Comparison of ENCODE assay signal across 8 cellular contexts in genomic region chr1:9234223-9235122, GRCh38. TPM values are rescaled to one million over a fixed set of nuclear protein-coding genes. Genes with fewer than 3 reads are reported as not detected.
A peak's percentile ranks its signal among the peaks of the same experiment; 100 is the strongest.
DNase-seq lines count a peak whose midpoint lies in the region; ATAC-seq and TF ChIP-seq lines count a peak whose summit lies in the region.

H6PD (plus strand) TSS chr1:9234774; CDS start chr1:9244935, 10,161 bp downstream.

- H3K27ac ChIP-seq in DOHH2 (ENCODE audit: low read depth, low read length), result peak within 1 kb of the TSS; percentile 58
- H3K27ac ChIP-seq in HUES64 (ENCODE audit: low read depth, low read length), result peak within 1 kb of the TSS; percentile 75; the same call in 1 of the 2 replicates
- H3K27ac ChIP-seq in osteoblast (ENCODE audit: low read depth, low read length), result peak within 1 kb of the TSS; percentile 97
- H3K27ac ChIP-seq in testis, result peak within 1 kb of the TSS; percentile 82 to 96

- peak within 1 kb of the TSS; percentile 92 for H3K4me3 Mint-ChIP-seq in activated naive CD4-positive, alpha-beta T cell treated with anti-CD3 and anti-CD28 coated beads, Interleukin-2, amount 10 ng/mL, durations not matched to agents 7 days and 5 days

- H3K4me1 ChIP-seq in DOHH2 (ENCODE audit: control insufficient read depth, low read length), result peaks cover 26% of the 10 kb centered on the region
- peaks cover 3% of the 10 kb centered on the region for H3K4me1 ChIP-seq in HUES64 (ENCODE audit: insufficient read depth, low read length)
- H3K4me1 ChIP-seq in osteoblast (ENCODE audit: insufficient read depth, low read length), result peaks cover 47% of the 10 kb centered on the region
- H3K4me1 ChIP-seq in testis, result peaks cover 43% of the 10 kb centered on the region

- H3K4me3 ChIP-seq in DOHH2 (ENCODE audit: low read length), result peak within 1 kb of the TSS; percentile 87
- H3K4me3 ChIP-seq in HUES64 (ENCODE audit: low read length), result peak within 1 kb of the TSS; percentile 77
- H3K4me3 ChIP-seq in osteoblast (ENCODE audit: insufficient read depth, low read length), result peak within 1 kb of the TSS; percentile 80
- peak within 1 kb of the TSS; percentile 61 to 76 for H3K4me3 ChIP-seq in testis

- no peaks in the 10 kb centered on the region for H3K9me3 ChIP-seq in DOHH2 (ENCODE audit: control insufficient read depth, insufficient read depth, low read length)
- H3K9me3 ChIP-seq in HUES64 (ENCODE audit: insufficient read depth, low read depth, low read length), result no peaks in the 10 kb centered on the region
- H3K9me3 ChIP-seq in osteoblast (ENCODE audit: low read depth, low read length), result no peaks in the 10 kb centered on the region
- no peaks in the 10 kb centered on the region for H3K9me3 ChIP-seq in testis

- DNase-seq in SK-N-DZ (ENCODE audit: low spot score), result peak; percentile 54
- peak; percentile 84 for DNase-seq in activated naive CD4-positive, alpha-beta T cell treated with anti-CD3 and anti-CD28 coated beads, Interleukin-2, amount 10 ng/mL, durations not matched to agents 7 days and 5 days
- DNase-seq in globus pallidus (ENCODE audit: low spot score), result peak; percentile 81
- peak; percentile 100 for DNase-seq in osteoblast (ENCODE audit: insufficient read length, low spot score, missing footprints)
- DNase-seq in testis, result peak; percentile 86

- peak within 1 kb of the TSS; percentile 94 for H3K27ac Mint-ChIP-seq in activated naive CD4-positive, alpha-beta T cell treated with anti-CD3 and anti-CD28 coated beads, Interleukin-2, amount 10 ng/mL, durations not matched to agents 7 days and 5 days

- peak within 1 kb of the TSS; percentile 86 for H2AFZ ChIP-seq in osteoblast (ENCODE audit: low read length)

- H3K4me2 ChIP-seq in DOHH2 (ENCODE audit: low read length), result peak within 1 kb of the TSS; percentile 87
- H3K4me2 ChIP-seq in osteoblast (ENCODE audit: insufficient read depth, low read length), result peak within 1 kb of the TSS; percentile 95

- H4K20me1 ChIP-seq in DOHH2 (ENCODE audit: control insufficient read depth, insufficient read depth, low read depth, low read length), result no peaks in the 10 kb centered on the region
- no peaks in the 10 kb centered on the region for H4K20me1 ChIP-seq in osteoblast (ENCODE audit: insufficient read depth, low read length)

- ATAC-seq in GM21390 (IDR thresholded peaks at IDR 0.05; ENCODE audit: unreplicated experiment), result peak; percentile 68

- WGBS in HUES64, result 1% methylated on average over 111 of the region's 111 CpGs
- WGBS in testis, 2 donors, result 1 to 10% methylated on average over 8 to 55 of the region's 111 CpGs

- CTCF ChIA-PET in activated naive CD4-positive, alpha-beta T cell treated with anti-CD3 and anti-CD28 coated beads, Interleukin-2, amount 10 ng/mL, durations not matched to agents 7 days and 5 days (lab: Charles Lee), result interaction anchor here (0.5 to 2.9 kb wide), 7 partner anchors 10 to 178 kb away, joined by 3 to 9 read pairs (median 4); no protein-coding TSS in a partner anchor

- TF ChIP-seq POLR2A in testis (IDR thresholded peaks at IDR 0.05), result no peak

- H3K9me2 ChIP-seq in DOHH2 (replicated peaks; ENCODE audit: control insufficient read depth, low read length), result no peaks in the 10 kb centered on the region

- peaks cover 10% of the 10 kb centered on the region for H3K36me3 Mint-ChIP-seq in activated naive CD4-positive, alpha-beta T cell treated with anti-CD3 and anti-CD28 coated beads, Interleukin-2, amount 10 ng/mL, durations not matched to agents 7 days and 5 days

- TF ChIP-seq CTCF in DOHH2 (IDR thresholded peaks at IDR 0.05; ENCODE audit: low read depth, low read length, poor library complexity, severe bottlenecking) (peak; percentile 73), osteoblast (IDR thresholded peaks at IDR 0.05; ENCODE audit: extremely low read depth, low read depth, low read length) (peak; percentile 53), testis (IDR thresholded peaks at IDR 0.05) (peak; percentile 61 to 84 (median 79))

- H3K36me3 ChIP-seq in DOHH2 (ENCODE audit: control insufficient read depth, low read length) (0 out of 2 replicates have a peak, but pooled peaks cover 2% of the 10 kb centered on the region), HUES64 (ENCODE audit: insufficient read depth, low read length) (no peaks in the 10 kb centered on the region), osteoblast (ENCODE audit: insufficient read depth, low read length) (no peaks in the 10 kb centered on the region), testis (ENCODE audit: low read depth, missing control alignments) (no peaks in the 10 kb centered on the region)

- no peaks in the 10 kb centered on the region for H3K9me3 Mint-ChIP-seq in activated naive CD4-positive, alpha-beta T cell treated with anti-CD3 and anti-CD28 coated beads, Interleukin-2, amount 10 ng/mL, durations not matched to agents 7 days and 5 days

- intact Hi-C loops in testis (cut with DNase I; ENCODE audit: low total_unique reads), result no loop called here

- peaks cover 9% of the 10 kb centered on the region for H3K27me3 ChIP-seq in DOHH2 (ENCODE audit: control insufficient read depth, low read length)
- H3K27me3 ChIP-seq in HUES64 (ENCODE audit: insufficient read depth, low read length), result no peaks in the 10 kb centered on the region
- no peaks in the 10 kb centered on the region for H3K27me3 ChIP-seq in osteoblast (ENCODE audit: insufficient read depth, low read length)
- no peaks in the 10 kb centered on the region for H3K27me3 ChIP-seq in testis

- H3K9ac ChIP-seq in HUES64 (ENCODE audit: low read depth, low read length), result peak within 1 kb of the TSS; percentile 89

- H3K27me3 Mint-ChIP-seq in activated naive CD4-positive, alpha-beta T cell treated with anti-CD3 and anti-CD28 coated beads, Interleukin-2, amount 10 ng/mL, durations not matched to agents 7 days and 5 days, result peaks cover 42% of the 10 kb centered on the region

- peaks cover 6% of the 10 kb centered on the region; the same call in 1 of the 2 replicates for H3F3A ChIP-seq in DOHH2 (ENCODE audit: control insufficient read depth, insufficient read depth)

- H3K79me2 ChIP-seq in DOHH2 (ENCODE audit: control insufficient read depth, low read length) (peaks cover 10% of the 10 kb centered on the region), osteoblast (ENCODE audit: insufficient read depth, low read length) (peaks cover 34% of the 10 kb centered on the region)

- H3K4me1 Mint-ChIP-seq in activated naive CD4-positive, alpha-beta T cell treated with anti-CD3 and anti-CD28 coated beads, Interleukin-2, amount 10 ng/mL, durations not matched to agents 7 days and 5 days, result peaks cover 39% of the 10 kb centered on the region

RNA-seq across cellular contexts. Expression of gene H6PD, which starts in this region (rescaled TPM):
- 3.1 TPM for polyA plus RNA-seq in HUES64 (2013, experiment 1 of 2)
- 5.7 TPM for polyA plus RNA-seq in HUES64 (2013, experiment 2 of 2)
- polyA plus RNA-seq in SK-N-DZ (2014; cell fraction: cytosol; rRNA removed), result 1.6 and 1.9 TPM in 2 replicates
- polyA plus RNA-seq in SK-N-DZ (2014; cell fraction: nucleus; rRNA removed), result 1.6 and 2.0 TPM in 2 replicates
- total RNA-seq in osteoblast, result 45.1 and 51.4 TPM in 2 replicates
- 10 to 100 TPM; 55.0 to 67.8 TPM for total RNA-seq in testis
- 23.8 TPM for polyA plus RNA-seq in testis (ENCODE audit: insufficient read depth, low read depth, low replicate concordance)

Comparison
In these comparisons a context has a peak if more than half of its experiments do, and no peak if none do; other contexts are left out.
1. Peak in every context shown above with its lines: DNase-seq, ATAC-seq, H3K4me3 ChIP-seq and H3K27ac ChIP-seq.